In genomic region chr12:27554421-27555186, GRCh38 we compare ENCODE assay signal across 9 cellular contexts. TPM values are rescaled to one million over a fixed set of nuclear protein-coding genes. Genes with fewer than 3 reads are reported as not detected.
DNase-seq lines count a peak whose midpoint lies in the region; ATAC-seq, FAIRE-seq and TF ChIP-seq lines count a peak whose summit lies in the region.
"Had no signal": no experiment of that assay in that cellular context is flagged by ENCODE, and none has a peak within 500 bp of the region (broad histone marks: within the 10 kb centered on the region; RNA-seq: fewer than 3 reads in every experiment).

No MANE protein-coding gene starts in this region.

- no peak for FAIRE-seq in kidney (lab: Jason Lieb, UNC)

- DNase-seq in GM03348 (ENCODE audit: low spot score) = peak; percentile 74
- DNase-seq in body of pancreas = peak in 1 of 4 donors; percentile 23
- DNase-seq in kidney = peak; percentile 88
- DNase-seq in spleen = no peak
- DNase-seq in WERI-Rb-1 = no peak
- no peak for DNase-seq in germinal center (ENCODE audit: low spot score)
- DNase-seq in NCI-H1930 (lab: John Stamatoyannopoulos, UW) = no peak
- DNase-seq in stimulated activated naive CD8-positive, alpha-beta T cell treated with anti-CD3 and anti-CD28 coated beads, Interleukin-15, Interleukin-2, amounts not matched to agents 100 U/mL and 50 U/mL, for 24 hours = no peak
- DNase-seq: stimulated activated CD4-positive, alpha-beta T cell treated with anti-CD3 and anti-CD28 coated beads, Interleukin-4, amount 100 ng/mL, for 4 hours had no signal

- TF ChIP-seq CTCF in body of pancreas (IDR thresholded peaks at IDR 0.05) (no peak), kidney (IDR thresholded peaks at IDR 0.05; ENCODE audit: borderline replicate concordance, extremely low read depth, insufficient read depth) (no peak), spleen (IDR thresholded peaks at IDR 0.05 in 8 of 11, conservative IDR thresholded peaks at IDR 0.05 in 3 of 11) (no peak), WERI-Rb-1 (IDR thresholded peaks at IDR 0.05; ENCODE audit: low read depth, low read length) (no peak)

- peaks cover 35% of the 10 kb centered on the region for H3K4me1 ChIP-seq in body of pancreas
- H3K4me1 ChIP-seq in kidney (ENCODE audit: control insufficient read depth in 1 of 2, insufficient read depth in 1 of 2, low read depth in 1 of 2, low read length in 2 of 2) = peaks cover 35 to 37% of the 10 kb centered on the region in 2 donors
- peaks cover 24 to 71% (median 40%) of the 10 kb centered on the region in 6 donors for H3K4me1 ChIP-seq in spleen

- no peaks in the 10 kb centered on the region for H3K9me3 ChIP-seq in body of pancreas
- no peaks in the 10 kb centered on the region for H3K9me3 ChIP-seq in kidney (ENCODE audit: control insufficient read depth in 1 of 2, low read length in 2 of 2)
- H3K9me3 ChIP-seq in spleen = no peaks in the 10 kb centered on the region
- H3K9me3 ChIP-seq in WERI-Rb-1 (ENCODE audit: severe bottlenecking) = no peaks in the 10 kb centered on the region

- intact Hi-C loops in body of pancreas (cut with DNase I) (no loop called here), kidney (cut with DNase I) (no loop called here), spleen (cut with DNase I; ENCODE audit: low total_unique reads) (no loop called here)

- no peaks in the 10 kb centered on the region for H3K27me3 ChIP-seq in body of pancreas
- no peaks in the 10 kb centered on the region for H3K27me3 ChIP-seq in spleen (replicated peaks in 1 of 7)
- H3K27me3 ChIP-seq in WERI-Rb-1 (ENCODE audit: insufficient read depth, low read depth, severe bottlenecking) = no peaks in the 10 kb centered on the region

- no peak overlapping the region for H3K9ac ChIP-seq in kidney (ENCODE audit: low read length in 2 of 2)

- 52 to 68% methylated on average over 14 of the region's 14 CpGs for WGBS in body of pancreas, 2 donors
- whole genome bisulfite sequencing in spleen, 5 donors = 57 to 66% (median 59%) methylated on average over 14 of the region's 14 CpGs

- H3K36me3 ChIP-seq in body of pancreas (replicated peaks in 1 of 2; ENCODE audit: insufficient read depth in 1 of 2, low read depth in 2 of 2) = no peaks in the 10 kb centered on the region
- H3K36me3 ChIP-seq in kidney (ENCODE audit: control insufficient read depth in 1 of 2, insufficient read depth in 2 of 2, low read length in 2 of 2) = no peaks in the 10 kb centered on the region
- H3K36me3 ChIP-seq in spleen = no peaks in the 10 kb centered on the region
- no peaks in the 10 kb centered on the region for H3K36me3 ChIP-seq in WERI-Rb-1

- H3K4me3 ChIP-seq in body of pancreas (no peak overlapping the region), kidney (ENCODE audit: low read length in 2 of 2) (no peak overlapping the region), spleen (no peak overlapping the region), WERI-Rb-1 (ENCODE audit: low read depth, low read length) (no peak overlapping the region)

- peak overlapping the region; percentile 9 to 71 (median 32) for H3K27ac ChIP-seq in body of pancreas
- H3K27ac ChIP-seq in kidney (ENCODE audit: low read depth in 2 of 2, low read length in 2 of 2) = peak overlapping the region; percentile 29 to 39
- peak overlapping the region in 7 of 8 donors; percentile 13 to 82 (median 66) for H3K27ac ChIP-seq in spleen
- no peak overlapping the region for H3K27ac ChIP-seq in WERI-Rb-1

- ATAC-seq in body of pancreas = no peak
- ATAC-seq in stimulated activated naive CD8-positive, alpha-beta T cell treated with anti-CD3 and anti-CD28 coated beads, Interleukin-15, Interleukin-2, amounts not matched to agents 100 U/mL and 50 U/mL, for 24 hours = no peak

- TF ChIP-seq POLR2A in body of pancreas (IDR thresholded peaks at IDR 0.05) (no peak), spleen (IDR thresholded peaks at IDR 0.05) (no peak)

RNA-seq across cellular contexts. Expression of gene PPFIBP1, which starts 30.6 kb away (rescaled TPM):
- total RNA-seq in body of pancreas (10 to 100 TPM; 63.9 to 67.5 TPM), kidney (175 TPM), spleen (100 to 1,000 TPM in 5 of 7 donors, 10 to 100 TPM in 2; 71.4 to 182 (median 121) TPM)
- polyA plus RNA-seq in kidney (ENCODE audit: insufficient read depth, low read depth, low replicate concordance) (12.7 TPM), spleen (10 to 100 TPM in 1 of 3 donors, 1 to 10 TPM in 2; 3.7 to 10.7 (median 4.1) TPM)

Comparison
In these comparisons a context has a peak if more than half of its experiments do, and no peak if none do; other contexts are left out.
1. DNase-seq: peak in GM03348 (single experiment) and kidney (single experiment); none in spleen (single experiment), WERI-Rb-1 (single experiment), germinal center (single experiment), NCI-H1930 (0 of 2) and stimulated activated naive CD8-positive, alpha-beta T cell treated with anti-CD3 and anti-CD28 coated beads, Interleukin-15, Interleukin-2, amounts not matched to agents 100 U/mL and 50 U/mL, for 24 hours (single experiment).